1 cellular context compared by ENCODE assay signal in genomic region chr11:5269715-5270147, GRCh38.
TF ChIP-seq lines count a peak whose summit lies in the region.

Gene HBE1, minus strand, starts transcription at chr11:5269945. Its CDS starts 55 bp downstream, at chr11:5269890.

TF ChIP-seq in K562, 482 proteins besides CTCF, POLR2A, EP300 and RAD21 (continued from another document and continues in another):
- TF ChIP-seq ZNF318 (IDR thresholded peaks at IDR 0.05; ENCODE audit: borderline replicate concordance in 1 of 2, low read depth in 1 of 2) (no peak), SMAD4 (CRISPR knock-in tag; conservative IDR thresholded peaks at IDR 0.05) (no peak), ZFP30 (CRISPR knock-in tag; IDR thresholded peaks at IDR 0.05; ENCODE audit: borderline replicate concordance) (peak; percentile 6; the same call in 1 of the 2 replicates), LARP7 (IDR thresholded peaks at IDR 0.05) (no peak), CREM (IDR thresholded peaks at IDR 0.05; ENCODE audit: low read depth) (no peak), RUNX1 (IDR thresholded peaks at IDR 0.05; ENCODE audit: low read depth) (no peak), TAF1 (IDR thresholded peaks at IDR 0.05; ENCODE audit: control insufficient read depth, extremely low read depth, insufficient read depth, low read length, severe bottlenecking) (peak; percentile 54), ZNF212 (CRISPR knock-in tag; IDR thresholded peaks at IDR 0.05) (no peak), NR2C1 (IDR thresholded peaks at IDR 0.05) (peak; percentile 40; the same call in 1 of the 2 replicates), NR2C1 (tag; IDR thresholded peaks at IDR 0.05) (peak; percentile 80), CEBPZ (IDR thresholded peaks at IDR 0.05; ENCODE audit: borderline replicate concordance, low read depth, low read length) (no peak), ZBTB11 (CRISPR knock-in tag; IDR thresholded peaks at IDR 0.05) (no peak), ZNF277 (CRISPR knock-in tag; IDR thresholded peaks at IDR 0.05; ENCODE audit: borderline replicate concordance) (no peak), PTBP1 (IDR thresholded peaks at IDR 0.05; ENCODE audit: low read depth, low read length) (no peak), HBP1 (CRISPR knock-in tag; IDR thresholded peaks at IDR 0.05) (no peak), HDAC1 (IDR thresholded peaks at IDR 0.05) (peak in 1 of 2 experiments; percentile 60; a peak in 1 of 4 replicates), RERE (CRISPR knock-in tag; IDR thresholded peaks at IDR 0.05; ENCODE audit: borderline replicate concordance) (no peak), ZNF699 (CRISPR knock-in tag; IDR thresholded peaks at IDR 0.05; ENCODE audit: insufficient replicate concordance) (no peak), LCOR (CRISPR knock-in tag; IDR thresholded peaks at IDR 0.05) (peak; percentile 23; the same call in 1 of the 2 replicates), ARID2 (IDR thresholded peaks at IDR 0.05) (no peak), ZBTB12 (CRISPR knock-in tag; IDR thresholded peaks at IDR 0.05) (no peak), PHF8 (IDR thresholded peaks at IDR 0.05; ENCODE audit: borderline replicate concordance, low read length) (no peak; the same call in 1 of the 2 replicates), ETV1 (tag; conservative IDR thresholded peaks at IDR 0.05; ENCODE audit: low read depth) (peak; percentile 46; the same call in 1 of the 2 replicates), ZNF444 (CRISPR knock-in tag; IDR thresholded peaks at IDR 0.05) (no peak), ZNF175 (CRISPR knock-in tag; IDR thresholded peaks at IDR 0.05; ENCODE audit: low read depth) (no peak), TCF15 (CRISPR knock-in tag; IDR thresholded peaks at IDR 0.05) (no peak), PTRF (tag; IDR thresholded peaks at IDR 0.05) (no peak), KDM5B (IDR thresholded peaks at IDR 0.05; ENCODE audit: insufficient replicate concordance, low read depth, low read length) (peak; percentile 82), NUFIP1 (IDR thresholded peaks at IDR 0.05; ENCODE audit: partially characterized antibody) (no peak), MYC (IDR thresholded peaks at IDR 0.05; ENCODE audit: low read depth, low read length) (no peak), MYC (CRISPR knock-in tag; IDR thresholded peaks at IDR 0.05; ENCODE audit: borderline replicate concordance, low read depth) (no peak)
